Comparison of ENCODE assay signal across 8 cellular contexts in genomic region chr7:151632750-151633515, GRCh38.
DNase-seq lines count a peak whose midpoint lies in the region; ATAC-seq and TF ChIP-seq lines count a peak whose summit lies in the region.

No MANE protein-coding gene starts in this region.

- no peaks in the 10 kb centered on the region for H3K27me3 ChIP-seq in PC-9 (ENCODE audit: insufficient read depth, low read depth)

- DNase-seq in PC-9: peak; percentile 50 to 61
- peak; percentile 65 for DNase-seq in activated naive CD4-positive, alpha-beta T cell treated with Interleukin-2 at 50 U/mL for 16 hours
- peak; percentile 79 for DNase-seq in Right ventricle myocardium superior
- peak in 9 of 10 donors; percentile 10 to 88 (median 29) for DNase-seq in posterior cingulate gyrus
- DNase-seq in NCI-H2029 (lab: John Stamatoyannopoulos, UW): no peak

- peak overlapping the region; percentile 75 for H3K27ac ChIP-seq in PC-9
- H3K27ac ChIP-seq in urinary bladder (ENCODE audit: low read depth): peak overlapping the region; percentile 57

- POLR2A ChIA-PET in PC-9 (lab: Charles Lee; ENCODE audit: unreplicated experiment): interaction anchor here (0.6 to 1.2 kb wide), 8 partner anchors 18 to 317 kb away, joined by 3 to 10 read pairs (median 4); no protein-coding TSS in a partner anchor

- TSS peak; percentile 97 for BruUV-seq in PC-9 (replicated peaks; lab: Mats Ljungman, UMichigan)

- peaks cover 32% of the 10 kb centered on the region for H3K79me2 ChIP-seq in PC-9 (ENCODE audit: low read depth)

- intact Hi-C loops in PC-9 (cut with micrococcal nuclease; ENCODE audit: unreplicated experiment) (loop anchor here (1.0 to 5.0 kb wide), 9 partner anchors 44 to 299 kb away; no protein-coding TSS in a partner anchor), Right ventricle myocardium superior (cut with DNase I) (loop anchor here (5.0 kb wide), 1 partner anchor 54 kb away; no protein-coding TSS in a partner anchor), posterior cingulate gyrus (cut with DNase I) (loop anchor here (10.0 kb wide), 2 partner anchors 118 to 268 kb away; partner anchors contain the start of gene RHEB)

- no peaks in the 10 kb centered on the region for H3K9me3 ChIP-seq in PC-9 (ENCODE audit: insufficient read depth, low read depth)

- no peaks in the 10 kb centered on the region; the same call in 1 of the 2 replicates for H3K36me3 ChIP-seq in PC-9 (ENCODE audit: low read depth)
- no peaks in the 10 kb centered on the region for H3K36me3 ChIP-seq in urinary bladder (ENCODE audit: insufficient read depth)

- peak overlapping the region; percentile 86 for H3K4me2 ChIP-seq in PC-9

- TF ChIP-seq CTCF in PC-9 (conservative IDR thresholded peaks at IDR 0.05): no peak

- H3F3A ChIP-seq in PC-9 (ENCODE audit: insufficient read depth, low read depth): peaks cover 36% of the 10 kb centered on the region

- H3K4me3 ChIP-seq in PC-9 (peak overlapping the region; percentile 57), urinary bladder (ENCODE audit: low read depth, low read length) (peak overlapping the region; percentile 90)

- WGBS in urinary bladder: 18% methylated on average over 28 of the region's 28 CpGs

- peaks cover 5% of the 10 kb centered on the region for H4K20me1 ChIP-seq in PC-9 (ENCODE audit: insufficient read depth)

- peaks cover 24% of the 10 kb centered on the region for H3K4me1 ChIP-seq in PC-9 (replicated peaks; ENCODE audit: insufficient read depth)
- H3K4me1 ChIP-seq in urinary bladder (ENCODE audit: insufficient read depth): no peaks in the 10 kb centered on the region

- H2AFZ ChIP-seq in PC-9: peak overlapping the region; percentile 80

- ATAC-seq in GM18508 (IDR thresholded peaks at IDR 0.05; ENCODE audit: insufficient read depth, unreplicated experiment): peak; percentile 71
- peak; percentile 44 for ATAC-seq in HG02840 (IDR thresholded peaks at IDR 0.05; ENCODE audit: low FRiP score, unreplicated experiment)
- peak; percentile 51 for ATAC-seq in Right ventricle myocardium superior (ENCODE audit: poor library complexity)

- CTCF ChIA-PET in PC-9 (lab: Charles Lee): interaction anchor here (0.7 to 1.0 kb wide), 5 partner anchors 10 to 126 kb away, joined by 3 to 4 read pairs (median 3); no protein-coding TSS in a partner anchor

- no peaks in the 10 kb centered on the region for H3K9me2 ChIP-seq in PC-9 (ENCODE audit: insufficient read depth)
